In the genomic region with DNA sequence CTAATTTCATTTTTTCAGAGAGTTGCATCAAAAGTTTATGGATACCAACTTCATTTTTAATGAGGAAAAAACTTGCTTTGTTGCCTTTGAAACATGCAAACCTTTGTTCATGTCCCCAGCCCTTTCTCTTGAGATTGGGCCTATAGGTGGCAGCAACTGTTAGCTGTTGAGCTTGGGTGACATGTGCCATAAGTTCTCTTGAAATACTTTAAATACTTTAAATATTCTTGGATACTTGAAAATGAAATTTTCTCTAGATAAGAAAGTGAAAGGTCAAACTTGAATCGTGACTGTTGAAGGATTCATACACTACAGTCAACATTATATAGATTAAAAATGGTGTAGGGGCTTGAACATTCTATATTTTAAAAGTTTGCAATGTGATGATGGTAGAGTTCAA, we compare ENCODE assay signal across 8 cellular contexts.
DNase-seq lines count a peak whose midpoint lies in the region; ATAC-seq and FAIRE-seq lines count a peak whose summit lies in the region.

No MANE protein-coding gene starts in this region.

- intact Hi-C loops in activated CD4-positive, alpha-beta T cell treated with anti-CD3 and anti-CD28 coated beads, Interleukin-2, amount 10 ng/mL, durations not matched to agents 24 days and 14 days (cut with micrococcal nuclease), result no loop called here

- no peaks in the 10 kb centered on the region for H3K9me3 ChIP-seq in SK-N-MC (ENCODE audit: low read depth, low read length)

- H3K27me3 Mint-ChIP-seq in activated CD4-positive, alpha-beta T cell treated with anti-CD3 and anti-CD28 coated beads, Interleukin-2, amount 10 ng/mL, durations not matched to agents 24 days and 14 days, result no peaks in the 10 kb centered on the region

- no peak overlapping the region for H3K27ac Mint-ChIP-seq in activated CD4-positive, alpha-beta T cell treated with anti-CD3 and anti-CD28 coated beads, Interleukin-2, amount 10 ng/mL, durations not matched to agents 24 days and 14 days

- ATAC-seq in HG03175 (IDR thresholded peaks at IDR 0.05; ENCODE audit: unreplicated experiment), result peak; percentile 55
- no peak for ATAC-seq in HG02678 (IDR thresholded peaks at IDR 0.05; ENCODE audit: unreplicated experiment)

- H3K27ac ChIP-seq in SK-N-MC, result no peak overlapping the region

- H3K9me3 Mint-ChIP-seq in activated CD4-positive, alpha-beta T cell treated with anti-CD3 and anti-CD28 coated beads, Interleukin-2, amount 10 ng/mL, durations not matched to agents 24 days and 14 days, result peaks cover 6% of the 10 kb centered on the region

- FAIRE-seq in frontal cortex (lab: Jason Lieb, UNC), result peak; percentile 73

- peak; percentile 5 for DNase-seq in GDM1 (lab: John Stamatoyannopoulos, UW)
- DNase-seq in SK-N-MC (ENCODE audit: low read depth, low spot score), result peak; percentile 32
- DNase-seq in frontal cortex (ENCODE audit: low spot score in 2 of 2), result peak; percentile 12 to 22
- DNase-seq in putamen (ENCODE audit: low spot score), result peak; percentile 68
- no peak for DNase-seq in stimulated activated naive CD4-positive, alpha-beta T cell (lab: John Stamatoyannopoulos, UW)
- DNase-seq in activated CD4-positive, alpha-beta T cell treated with anti-CD3 and anti-CD28 coated beads, Interleukin-2, amount 10 ng/mL, durations not matched to agents 24 days and 14 days, result no peak

- H3K4me3 ChIP-seq in SK-N-MC, result no peak overlapping the region

- H3K4me1 Mint-ChIP-seq in activated CD4-positive, alpha-beta T cell treated with anti-CD3 and anti-CD28 coated beads, Interleukin-2, amount 10 ng/mL, durations not matched to agents 24 days and 14 days, result peaks cover 4% of the 10 kb centered on the region

- no peak overlapping the region for H3K9ac ChIP-seq in SK-N-MC (ENCODE audit: insufficient read length)

- H3K4me3 Mint-ChIP-seq in activated CD4-positive, alpha-beta T cell treated with anti-CD3 and anti-CD28 coated beads, Interleukin-2, amount 10 ng/mL, durations not matched to agents 24 days and 14 days, result no peak overlapping the region

- no peaks in the 10 kb centered on the region for H3K36me3 ChIP-seq in SK-N-MC (ENCODE audit: insufficient read depth, low read length)

- H3K36me3 Mint-ChIP-seq in activated CD4-positive, alpha-beta T cell treated with anti-CD3 and anti-CD28 coated beads, Interleukin-2, amount 10 ng/mL, durations not matched to agents 24 days and 14 days (ENCODE audit: low read depth), result no peaks in the 10 kb centered on the region

Comparison
In these comparisons a context has a peak if more than half of its experiments do, and no peak if none do; other contexts are left out.
1. DNase-seq: peak in GDM1 (single experiment), SK-N-MC (single experiment), frontal cortex (2 of 2) and putamen (single experiment); none in stimulated activated naive CD4-positive, alpha-beta T cell (0 of 6) and activated CD4-positive, alpha-beta T cell treated with anti-CD3 and anti-CD28 coated beads, Interleukin-2, amount 10 ng/mL, durations not matched to agents 24 days and 14 days (single experiment).